Comparison of ENCODE assay signal across 24 cellular contexts in the genomic region with DNA sequence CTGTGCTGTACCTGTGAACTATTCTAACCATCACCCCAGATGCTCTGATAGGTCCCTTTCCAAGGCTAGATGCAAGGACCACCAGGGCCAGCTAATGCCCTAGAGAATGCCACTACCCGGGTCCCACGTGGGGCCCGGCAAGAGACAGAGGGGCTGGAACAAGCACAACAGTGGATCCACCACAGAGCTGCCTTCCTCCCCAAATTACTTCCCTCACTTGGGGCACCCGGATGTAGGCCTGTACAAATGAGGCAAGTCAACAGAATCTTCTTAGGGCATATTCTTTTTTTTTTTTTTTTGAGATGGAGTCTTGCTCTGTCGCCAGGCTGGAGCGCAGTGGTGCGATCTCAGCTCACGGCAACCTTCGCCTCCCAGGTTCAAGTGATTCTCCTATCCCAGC.
A peak's percentile ranks its signal among the peaks of the same experiment; 100 is the strongest.
DNase-seq lines count a peak whose midpoint lies in the region; ATAC-seq and TF ChIP-seq lines count a peak whose summit lies in the region.
"Had no signal": no experiment of that assay in that cellular context is flagged by ENCODE, and none has a peak within 500 bp of the region (broad histone marks: within the 10 kb centered on the region; RNA-seq: fewer than 3 reads in every experiment).

No MANE protein-coding gene starts in this region.

- peak overlapping the region; percentile 57 for H3K27ac Mint-ChIP-seq in activated naive CD4-positive, alpha-beta T cell treated with anti-CD3 and anti-CD28 coated beads for 36 hours
- H3K27ac Mint-ChIP-seq in central memory CD8-positive, alpha-beta T cell (ENCODE audit: low read depth) = peak overlapping the region; percentile 16
- no peak overlapping the region for H3K27ac Mint-ChIP-seq in nephron progenitor cell
- H3K27ac Mint-ChIP-seq: activated naive CD4-positive, alpha-beta T cell treated with anti-CD3 and anti-CD28 coated beads, Interleukin-2, amount 10 ng/mL, durations not matched to agents 7 days and 5 days; GM23338; T-helper 1 cell treated with Interleukin-12 subunit alpha and Interleukin-12 subunit beta and Interleukin-4 antibody, amounts not matched to agents 30 μg/mL and 1 μg/mL, for 36 hours had no signal

- intact Hi-C loops in activated naive CD4-positive, alpha-beta T cell treated with anti-CD3 and anti-CD28 coated beads for 36 hours (cut with micrococcal nuclease) = no loop called here

- no peak for TF ChIP-seq CTCF in neutrophil (IDR thresholded peaks at IDR 0.05)
- TF ChIP-seq CTCF in coronary artery (IDR thresholded peaks at IDR 0.05) = no peak
- no peak for TF ChIP-seq CTCF in nephron progenitor cell (IDR thresholded peaks at IDR 0.05)

- CTCF ChIA-PET in activated naive CD4-positive, alpha-beta T cell treated with anti-CD3 and anti-CD28 coated beads for 36 hours (lab: Charles Lee) = no interaction called here

- peaks cover 52% of the 10 kb centered on the region for H3K4me1 Mint-ChIP-seq in activated naive CD4-positive, alpha-beta T cell treated with anti-CD3 and anti-CD28 coated beads for 36 hours (ENCODE audit: low read depth)
- peaks cover 12% of the 10 kb centered on the region for H3K4me1 Mint-ChIP-seq in central memory CD8-positive, alpha-beta T cell
- peaks cover 49% of the 10 kb centered on the region for H3K4me1 Mint-ChIP-seq in nephron progenitor cell

- peaks cover 13 to 33% of the 10 kb centered on the region in 2 experiments for H3K4me1 ChIP-seq in neutrophil (ENCODE audit: control insufficient read depth in 1 of 2, insufficient read depth in 1 of 2, low read depth in 1 of 2, low read length in 1 of 2)

- peak; percentile 31 for DNase-seq in activated naive CD4-positive, alpha-beta T cell treated with anti-CD3 and anti-CD28 coated beads for 36 hours
- DNase-seq in activated naive CD4-positive, alpha-beta T cell (lab: John Stamatoyannopoulos, UW) = no peak
- no peak for DNase-seq in central memory CD8-positive, alpha-beta T cell (ENCODE audit: low spot score in 2 of 2)
- DNase-seq in T-helper 2 cell (no peak), coronary artery (ENCODE audit: low spot score) (no peak), nephron progenitor cell (no peak)
- DNase-seq in stimulated activated CD8-positive, alpha-beta memory T cell treated with anti-CD3 and anti-CD28 coated beads, Interleukin-4, amount 100 ng/mL, for 48 hours = no peak
- DNase-seq: activated CD4-positive, alpha-beta T cell treated with anti-CD3 and anti-CD28 coated beads for 4 hours; activated naive CD4-positive, alpha-beta T cell treated with anti-CD3 and anti-CD28 coated beads, Interleukin-2, amount 10 ng/mL, durations not matched to agents 7 days and 5 days; activated T-cell treated with anti-CD3 and anti-CD28 coated beads, Interleukin-2, amount 50 U/mL, for 48 hours; caudate nucleus; gastrocnemius medialis; hippocampal formation; left colon; NCI-H1436; NCI-H2107; NCI-H446; NCI-H774; substantia nigra had no signal

- no peak overlapping the region for H3K4me3 Mint-ChIP-seq in activated naive CD4-positive, alpha-beta T cell treated with anti-CD3 and anti-CD28 coated beads for 36 hours
- no peak overlapping the region for H3K4me3 Mint-ChIP-seq in central memory CD8-positive, alpha-beta T cell
- no peak overlapping the region for H3K4me3 Mint-ChIP-seq in nephron progenitor cell
- H3K4me3 Mint-ChIP-seq: activated naive CD4-positive, alpha-beta T cell treated with anti-CD3 and anti-CD28 coated beads, Interleukin-2, amount 10 ng/mL, durations not matched to agents 7 days and 5 days; GM23338; T-helper 1 cell treated with Interleukin-12 subunit alpha and Interleukin-12 subunit beta and Interleukin-4 antibody, amounts not matched to agents 30 μg/mL and 1 μg/mL, for 36 hours had no signal

- H3K27me3 Mint-ChIP-seq in activated naive CD4-positive, alpha-beta T cell treated with anti-CD3 and anti-CD28 coated beads for 36 hours (ENCODE audit: low read depth) = no peaks in the 10 kb centered on the region
- no peaks in the 10 kb centered on the region for H3K27me3 Mint-ChIP-seq in central memory CD8-positive, alpha-beta T cell
- H3K27me3 Mint-ChIP-seq in nephron progenitor cell (ENCODE audit: low read depth, poor library complexity) = peaks cover 3% of the 10 kb centered on the region
- H3K27me3 Mint-ChIP-seq: activated naive CD4-positive, alpha-beta T cell treated with anti-CD3 and anti-CD28 coated beads, Interleukin-2, amount 10 ng/mL, durations not matched to agents 7 days and 5 days had no signal

- no peaks in the 10 kb centered on the region for H3K9me3 Mint-ChIP-seq in activated naive CD4-positive, alpha-beta T cell treated with anti-CD3 and anti-CD28 coated beads for 36 hours
- no peaks in the 10 kb centered on the region for H3K9me3 Mint-ChIP-seq in central memory CD8-positive, alpha-beta T cell
- no peaks in the 10 kb centered on the region for H3K9me3 Mint-ChIP-seq in nephron progenitor cell
- H3K9me3 Mint-ChIP-seq: activated naive CD4-positive, alpha-beta T cell treated with anti-CD3 and anti-CD28 coated beads, Interleukin-2, amount 10 ng/mL, durations not matched to agents 7 days and 5 days; GM23338; T-helper 1 cell treated with Interleukin-12 subunit alpha and Interleukin-12 subunit beta and Interleukin-4 antibody, amounts not matched to agents 30 μg/mL and 1 μg/mL, for 36 hours had no signal

- no peaks in the 10 kb centered on the region for H3K36me3 Mint-ChIP-seq in activated naive CD4-positive, alpha-beta T cell treated with anti-CD3 and anti-CD28 coated beads for 36 hours (ENCODE audit: low read depth)
- peaks cover under 1% of the 10 kb centered on the region for H3K36me3 Mint-ChIP-seq in central memory CD8-positive, alpha-beta T cell (ENCODE audit: insufficient read depth)
- H3K36me3 Mint-ChIP-seq in nephron progenitor cell (ENCODE audit: low read depth) = peaks cover 12% of the 10 kb centered on the region

- H3K9me3 ChIP-seq in neutrophil = no peaks in the 10 kb centered on the region
- H3K9me3 ChIP-seq: gastrocnemius medialis had no signal

- no peaks in the 10 kb centered on the region for H3K27me3 ChIP-seq in neutrophil
- H3K27me3 ChIP-seq: gastrocnemius medialis had no signal

- no peak for ATAC-seq in central memory CD8-positive, alpha-beta T cell (replicated peaks; ENCODE audit: extremely low read depth, poor library complexity, severe bottlenecking)
- ATAC-seq: gastrocnemius medialis, GM23338, left colon had no signal

- no peaks in the 10 kb centered on the region for H3K36me3 ChIP-seq in neutrophil
- H3K36me3 ChIP-seq: gastrocnemius medialis had no signal

- peak overlapping the region; percentile 50 for H3K27ac ChIP-seq in neutrophil
- no peak overlapping the region for H3K27ac ChIP-seq in coronary artery
- H3K27ac ChIP-seq: gastrocnemius medialis, HL-60, skin epidermis had no signal

- H3K4me3 ChIP-seq in neutrophil (ENCODE audit: low read depth in 1 of 2, low read length in 1 of 2) (no peak overlapping the region), coronary artery (no peak overlapping the region)
- H3K4me3 ChIP-seq: gastrocnemius medialis, GM23338, skin epidermis had no signal
